ENCODE assay signal across 29 cellular contexts in genomic region chr15:62558640-62559039, GRCh38.
DNase-seq lines count a peak whose midpoint lies in the region; ATAC-seq, FAIRE-seq and TF ChIP-seq lines count a peak whose summit lies in the region.
"Had no signal": no experiment of that assay in that cellular context is flagged by ENCODE, and none has a peak within 500 bp of the region (broad histone marks: within the 10 kb centered on the region; RNA-seq: fewer than 3 reads in every experiment).

No MANE protein-coding gene starts in this region.

- H3K4me3 Mint-ChIP-seq in endodermal cell, result peak overlapping the region; percentile 13
- H3K4me3 Mint-ChIP-seq: activated CD8-positive, alpha-beta T cell treated with anti-CD3 and anti-CD28 coated beads for 36 hours; activated naive CD8-positive, alpha-beta T cell treated with anti-CD3 and anti-CD28 coated beads, Interleukin-2, amount 50 U/mL, for 24 hours; memory B cell; naive thymus-derived CD4-positive, alpha-beta T cell; T-cell had no signal

- peaks cover 16% of the 10 kb centered on the region for H3K36me3 Mint-ChIP-seq in endodermal cell (ENCODE audit: low read depth)
- H3K36me3 Mint-ChIP-seq: memory B cell; naive thymus-derived CD4-positive, alpha-beta T cell; T-cell had no signal

- DNase-seq in left ventricle myocardium inferior, result no peak
- no peak for DNase-seq in Right ventricle myocardium inferior (ENCODE audit: missing footprints)
- peak; percentile 64 for DNase-seq in endodermal cell
- no peak for DNase-seq in psoas muscle
- no peak for DNase-seq in urothelium cell line (ENCODE audit: low spot score)
- no peak for DNase-seq in NCI-H2029 (lab: John Stamatoyannopoulos, UW)
- DNase-seq in SHP77 (lab: John Stamatoyannopoulos, UW), result no peak
- DNase-seq: activated CD8-positive, alpha-beta T cell treated with anti-CD3 and anti-CD28 coated beads for 36 hours; activated gamma-delta T cell treated with Interleukin-2 at 50 U/mL for 16 hours; activated naive CD8-positive, alpha-beta T cell treated with anti-CD3 and anti-CD28 coated beads, Interleukin-2, amount 50 U/mL, for 24 hours; activated T-cell treated with anti-CD3 and anti-CD28 coated beads for 4 hours; COR-L47; cortex of kidney; esophagus squamous epithelium; MV-4-11; naive thymus-derived CD4-positive, alpha-beta T cell; Peyer's patch; stimulated activated CD8-positive, alpha-beta memory T cell treated with anti-CD3 and anti-CD28 coated beads, Interleukin-4, amount 100 ng/mL, for 48 hours; stomach; T-cell had no signal

- intact Hi-C loops in left ventricle myocardium inferior (cut with micrococcal nuclease), result no loop called here
- intact Hi-C loops in Right ventricle myocardium inferior (cut with DNase I), result no loop called here
- intact Hi-C loops in psoas muscle (cut with DNase I), result no loop called here

- 20 to 26% methylated on average over 3 of the region's 3 CpGs for whole genome bisulfite sequencing in endodermal cell (ENCODE audit: insufficient coverage in 1 of 2, insufficient read length in 1 of 2), 2 experiments
- WGBS in psoas muscle, 3 donors, result 71% methylated on average over 3 of the region's 3 CpGs

- peaks cover 68% of the 10 kb centered on the region for H3K4me1 Mint-ChIP-seq in endodermal cell
- H3K4me1 Mint-ChIP-seq: activated naive CD8-positive, alpha-beta T cell treated with anti-CD3 and anti-CD28 coated beads, Interleukin-2, amount 50 U/mL, for 24 hours; naive thymus-derived CD4-positive, alpha-beta T cell; T-cell had no signal

- H3K27me3 ChIP-seq in left ventricle myocardium inferior (ENCODE audit: low read depth) (no peaks in the 10 kb centered on the region), endodermal cell (ENCODE audit: control insufficient read depth, insufficient read depth, low read length, poor library complexity, severe bottlenecking) (no peaks in the 10 kb centered on the region), psoas muscle (ENCODE audit: insufficient read depth in 3 of 3, low read length in 2 of 3) (no peaks in the 10 kb centered on the region)
- H3K27me3 ChIP-seq: BLaER1, esophagus squamous epithelium, ovary, Peyer's patch, SJSA1, stomach had no signal

- H3K27ac Mint-ChIP-seq in endodermal cell, result peak overlapping the region; percentile 60
- H3K27ac Mint-ChIP-seq: activated CD8-positive, alpha-beta T cell treated with anti-CD3 and anti-CD28 coated beads for 36 hours; activated naive CD8-positive, alpha-beta T cell treated with anti-CD3 and anti-CD28 coated beads, Interleukin-2, amount 50 U/mL, for 24 hours; memory B cell; naive thymus-derived CD4-positive, alpha-beta T cell; T-cell had no signal

- H3K9ac ChIP-seq in endodermal cell (ENCODE audit: extremely low read depth, low read length, poor library complexity, severe bottlenecking), result no peak overlapping the region
- H3K9ac ChIP-seq: BLaER1 had no signal

- H3K9me3 ChIP-seq in left ventricle myocardium inferior (replicated peaks) (no peaks in the 10 kb centered on the region), endodermal cell (ENCODE audit: control insufficient read depth, low read length) (no peaks in the 10 kb centered on the region), psoas muscle (no peaks in the 10 kb centered on the region)
- H3K9me3 ChIP-seq: BLaER1, esophagus squamous epithelium, ovary, Peyer's patch, SJSA1, stomach had no signal

- TF ChIP-seq CTCF in left ventricle myocardium inferior (IDR thresholded peaks at IDR 0.05; ENCODE audit: borderline replicate concordance), result no peak
- TF ChIP-seq CTCF in endodermal cell (conservative IDR thresholded peaks at IDR 0.05), result peak; percentile 28
- TF ChIP-seq CTCF in psoas muscle (IDR thresholded peaks at IDR 0.05), result no peak

- peak overlapping the region; percentile 64 for H3K27ac ChIP-seq in left ventricle myocardium inferior (replicated peaks)
- H3K27ac ChIP-seq in endodermal cell (ENCODE audit: low read depth, low read length), result no peak overlapping the region
- peak overlapping the region; percentile 24 for H3K27ac ChIP-seq in psoas muscle
- H3K27ac ChIP-seq: BLaER1, ovary, Peyer's patch had no signal

- H3K27me3 Mint-ChIP-seq in endodermal cell (ENCODE audit: insufficient read depth), result no peaks in the 10 kb centered on the region

- FAIRE-seq in urothelium cell line (lab: Jason Lieb, UNC), result peak; percentile 13
- FAIRE-seq: bronchial epithelial cell, H54, HTR-8/SVneo had no signal

- no peaks in the 10 kb centered on the region for H3K36me3 ChIP-seq in left ventricle myocardium inferior
- no peaks in the 10 kb centered on the region for H3K36me3 ChIP-seq in endodermal cell (ENCODE audit: control insufficient read depth, insufficient read depth, low read length)
- no peaks in the 10 kb centered on the region for H3K36me3 ChIP-seq in psoas muscle (ENCODE audit: insufficient read depth in 1 of 2, low read depth in 1 of 2)
- H3K36me3 ChIP-seq: BLaER1, esophagus squamous epithelium, ovary, Peyer's patch, SJSA1, stomach had no signal

- H3K9me3 Mint-ChIP-seq in endodermal cell, result no peaks in the 10 kb centered on the region
- H3K9me3 Mint-ChIP-seq: activated CD8-positive, alpha-beta T cell treated with anti-CD3 and anti-CD28 coated beads for 36 hours; activated naive CD8-positive, alpha-beta T cell treated with anti-CD3 and anti-CD28 coated beads, Interleukin-2, amount 50 U/mL, for 24 hours; memory B cell; naive thymus-derived CD4-positive, alpha-beta T cell; T-cell had no signal

- H3K4me3 ChIP-seq in left ventricle myocardium inferior (no peak overlapping the region), endodermal cell (ENCODE audit: low read length) (peak overlapping the region; percentile 37), psoas muscle (no peak overlapping the region)
- H3K4me3 ChIP-seq: BLaER1, esophagus squamous epithelium, ovary, Peyer's patch, SJSA1, stomach had no signal

- peaks cover 29% of the 10 kb centered on the region for H3K4me1 ChIP-seq in left ventricle myocardium inferior
- H3K4me1 ChIP-seq in endodermal cell (ENCODE audit: control insufficient read depth, insufficient read depth, low read length), result peaks cover 36% of the 10 kb centered on the region
- H3K4me1 ChIP-seq in psoas muscle, result no peaks in the 10 kb centered on the region

- no peak for ATAC-seq in Right ventricle myocardium inferior
- no peak for ATAC-seq in psoas muscle
- ATAC-seq in HG02642 (IDR thresholded peaks at IDR 0.05; ENCODE audit: poor library complexity, unreplicated experiment), result no peak
- ATAC-seq: activated CD4-positive, CD25-positive, alpha-beta regulatory T cell treated with anti-CD3 and anti-CD28 coated beads, Interleukin-2, amount 50 U/mL, for 24 hours; activated CD8-positive, alpha-beta T cell treated with anti-CD3 and anti-CD28 coated beads for 36 hours; activated naive CD8-positive, alpha-beta T cell treated with anti-CD3 and anti-CD28 coated beads, Interleukin-2, amount 50 U/mL, for 24 hours; naive thymus-derived CD4-positive, alpha-beta T cell; T-cell had no signal
